8 cellular contexts compared by ENCODE assay signal in the genomic region with DNA sequence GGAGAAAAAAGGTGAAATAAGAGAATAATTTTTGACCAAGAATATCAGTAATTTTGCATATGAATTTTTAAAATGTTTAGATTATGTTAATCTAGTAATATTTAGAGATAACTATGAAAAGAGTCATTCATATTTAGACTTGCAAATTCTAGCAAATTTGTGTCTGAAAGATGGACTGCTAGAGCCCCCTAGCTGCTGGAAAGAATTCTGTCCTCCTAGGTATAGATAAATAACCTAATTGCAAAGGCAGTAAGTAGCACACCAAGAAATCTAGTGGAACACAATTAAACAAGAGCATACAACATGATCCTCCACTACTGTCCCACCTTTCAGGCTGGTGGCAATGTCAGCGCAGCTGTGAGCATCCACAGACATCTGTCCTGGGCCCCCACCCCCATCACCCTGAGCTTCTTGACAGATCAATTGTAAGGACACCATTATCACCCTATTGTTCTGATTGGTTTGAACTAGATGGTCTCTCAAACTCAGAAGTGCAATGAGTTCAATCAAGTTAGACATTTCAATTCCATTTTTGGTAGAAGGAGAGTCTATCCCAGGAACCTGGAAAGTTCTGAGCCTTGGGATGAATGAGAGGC. TPM values are rescaled to one million over a fixed set of nuclear protein-coding genes. Genes with fewer than 3 reads are reported as not detected.
DNase-seq lines count a peak whose midpoint lies in the region; ATAC-seq and TF ChIP-seq lines count a peak whose summit lies in the region.

No MANE protein-coding gene starts in this region.

- peaks cover 0 to 4% of the 10 kb centered on the region in 2 donors for H3K9me3 Mint-ChIP-seq in natural killer cell

- no peak overlapping the region for H3K27ac Mint-ChIP-seq in natural killer cell

- POLR2A ChIA-PET in AG04449 (lab: Yijun Ruan, JAX) = no interaction called here

- no peak overlapping the region for H3K4me3 Mint-ChIP-seq in natural killer cell

- intact Hi-C loops in breast epithelium (cut with DNase I; ENCODE audit: low total_unique reads) = no loop called here
- intact Hi-C loops in left lung (cut with DNase I) = no loop called here
- intact Hi-C loops in natural killer cell (cut with micrococcal nuclease) = no loop called here

- peaks cover 3 to 7% of the 10 kb centered on the region in 2 donors for H3K27me3 Mint-ChIP-seq in natural killer cell (ENCODE audit: low read depth in 2 of 2)

- DNase-seq in AG04449 (ENCODE audit: low read depth, low spot score) (no peak), NCI-H345 treated with DMSO at 0.1 percent for 48 hours (lab: John Stamatoyannopoulos, UW; ENCODE audit: unreplicated experiment) (peak; percentile 15), breast epithelium (ENCODE audit: low spot score in 2 of 2) (no peak), left lung (no peak), natural killer cell (no peak), activated gamma-delta T cell treated with Interleukin-2 at 50 U/mL for 16 hours (no peak)
- DNase-seq in effector memory CD4-positive, alpha-beta T cell = no peak

- no peak for TF ChIP-seq POLR2A in breast epithelium (IDR thresholded peaks at IDR 0.05)

- H3K27ac ChIP-seq in breast epithelium (no peak overlapping the region), left lung (no peak overlapping the region)
- no peak overlapping the region for H3K27ac ChIP-seq in effector memory CD4-positive, alpha-beta T cell (ENCODE audit: insufficient read depth, low read length, poor library complexity, severe bottlenecking)

- peaks cover 0 to 7% of the 10 kb centered on the region in 2 donors for H3K27me3 ChIP-seq in breast epithelium
- H3K27me3 ChIP-seq in left lung = peaks cover 0 to 13% of the 10 kb centered on the region in 2 donors
- H3K27me3 ChIP-seq in effector memory CD4-positive, alpha-beta T cell (replicated peaks; ENCODE audit: control insufficient read depth, insufficient read depth, low read length, poor library complexity, severe bottlenecking) = no peaks in the 10 kb centered on the region

- CTCF ChIA-PET in AG04449 (lab: Yijun Ruan, JAX) = interaction anchor here (0.7 to 9.4 kb wide), 41 partner anchors 8 to 1109 kb away, joined by 3 to 119 read pairs (median 4); partner anchors contain the start of gene GFRA1

- no peak overlapping the region for H3K4me3 ChIP-seq in AG04449 (ENCODE audit: low read depth, low read length)
- no peak overlapping the region for H3K4me3 ChIP-seq in breast epithelium
- H3K4me3 ChIP-seq in left lung = no peak overlapping the region
- H3K4me3 ChIP-seq in effector memory CD4-positive, alpha-beta T cell (ENCODE audit: insufficient read depth, low read depth, low read length, poor library complexity, severe bottlenecking) = no peak overlapping the region

- H3K36me3 ChIP-seq in breast epithelium (no peaks in the 10 kb centered on the region), left lung (no peaks in the 10 kb centered on the region)
- H3K36me3 ChIP-seq in effector memory CD4-positive, alpha-beta T cell (ENCODE audit: control insufficient read depth, insufficient read depth, low read length) = no peaks in the 10 kb centered on the region

- H3K4me1 Mint-ChIP-seq in natural killer cell = peaks cover 0 to 5% of the 10 kb centered on the region in 2 donors

- no peaks in the 10 kb centered on the region for H3K36me3 Mint-ChIP-seq in natural killer cell

- ATAC-seq in GM18867 (IDR thresholded peaks at IDR 0.05; ENCODE audit: unreplicated experiment) = peak; percentile 60
- ATAC-seq in left lung = peak; percentile 60
- ATAC-seq in natural killer cell = no peak

- TF ChIP-seq CTCF in AG04449 (IDR thresholded peaks at IDR 0.05; ENCODE audit: insufficient read depth, low read length, missing control alignments) (peak; percentile 44), breast epithelium (IDR thresholded peaks at IDR 0.05) (peak in 2 of 3 donors; percentile 77), left lung (IDR thresholded peaks at IDR 0.05) (peak; percentile 19 to 70), natural killer cell (IDR thresholded peaks at IDR 0.05) (no peak)

- peaks cover 0 to 4% of the 10 kb centered on the region in 2 donors for H3K9me3 ChIP-seq in breast epithelium
- H3K9me3 ChIP-seq in left lung = no peaks in the 10 kb centered on the region
- H3K9me3 ChIP-seq in effector memory CD4-positive, alpha-beta T cell (ENCODE audit: control insufficient read depth, low read length) = no peaks in the 10 kb centered on the region

- H3K4me1 ChIP-seq in breast epithelium = no peaks in the 10 kb centered on the region
- no peaks in the 10 kb centered on the region for H3K4me1 ChIP-seq in left lung
- H3K4me1 ChIP-seq in effector memory CD4-positive, alpha-beta T cell (ENCODE audit: control insufficient read depth, insufficient read depth, low read length, poor library complexity, severe bottlenecking) = no peaks in the 10 kb centered on the region

RNA-seq across cellular contexts. Expression of gene GFRA1, which starts 15.0 kb away (rescaled TPM):
- total RNA-seq in breast epithelium = 100 to 1,000 TPM in 1 of 3 donors, 10 to 100 TPM in 2; 88.2 to 153 (median 98.5) TPM
- 1 to 10 TPM; 1.9 to 2.4 TPM for total RNA-seq in left lung
- total RNA-seq in natural killer cell = not detected

RNA-seq across cellular contexts. Expression of gene CCDC172, which starts 36.2 kb away (rescaled TPM):
- total RNA-seq in breast epithelium (not detected), left lung (not detected), natural killer cell (not detected)

Comparison
In these comparisons a context has a peak if more than half of its experiments do, and no peak if none do; other contexts are left out.
1. ATAC-seq: peak in GM18867 (single experiment) and left lung (single experiment); none in natural killer cell (0 of 3).
2. RNA of gene GFRA1, which starts 15.0 kb away (total RNA-seq): 88.2 to 153 TPM in breast epithelium; 1.9 to 2.4 TPM in left lung and not detected in natural killer cell; every median in the first group is over 10 times any median in the second.